ENCODE assay signal across 1 cellular context in genomic region chr19:4390017-4390861, GRCh38.
TF ChIP-seq lines count a peak whose summit lies in the region.

No MANE protein-coding gene starts in this region.

TF ChIP-seq in HepG2, 621 proteins besides CTCF, POLR2A, EP300 and RAD21:
- TF ChIP-seq ZBTB33 (CRISPR knock-in tag; IDR thresholded peaks at IDR 0.05): peak; percentile 91
- TF ChIP-seq ZNF772 (CRISPR knock-in tag; IDR thresholded peaks at IDR 0.05): peak; percentile 48; the same call in 1 of the 2 replicates
- no peak for TF ChIP-seq KLF12 (CRISPR knock-in tag; IDR thresholded peaks at IDR 0.05; ENCODE audit: borderline replicate concordance)
- TF ChIP-seq HNF1B (CRISPR knock-in tag; IDR thresholded peaks at IDR 0.05): no peak
- 0 out of 2 replicates have a peak, but pooled peaks have one; percentile 10 for TF ChIP-seq ZC3H13 (CRISPR knock-in tag; IDR thresholded peaks at IDR 0.05)
